In genomic region chr3:53243785-53244184, GRCh38 we compare ENCODE assay signal across 21 cellular contexts. TPM values are rescaled to one million over a fixed set of nuclear protein-coding genes. Genes with fewer than 3 reads are reported as not detected.
DNase-seq lines count a peak whose midpoint lies in the region; ATAC-seq and TF ChIP-seq lines count a peak whose summit lies in the region.
"Had no signal": no experiment of that assay in that cellular context is flagged by ENCODE, and none has a peak within 500 bp of the region (broad histone marks: within the 10 kb centered on the region; RNA-seq: fewer than 3 reads in every experiment).

No MANE protein-coding gene starts in this region.

- TF ChIP-seq POLR2A in IMR-90 (IDR thresholded peaks at IDR 0.05; ENCODE audit: low read depth, low read length), result no peak

- dilution Hi-C loops in IMR-90 (cut with HindIII; ENCODE audit: low sequenced_read_pairs, unreplicated experiment), result no loop called here

- no peak overlapping the region for H2BK15ac ChIP-seq in IMR-90 (ENCODE audit: low read depth, low read length)
- no peak overlapping the region for H2BK15ac ChIP-seq in neuronal stem cell (ENCODE audit: low read length)

- H3K4me1 ChIP-seq in IMR-90 (ENCODE audit: control insufficient read depth, insufficient read depth, low read length) (peaks cover 20% of the 10 kb centered on the region), neuronal stem cell (ENCODE audit: control insufficient read depth in 2 of 2, insufficient read depth in 1 of 2, low read depth in 1 of 2, low read length in 2 of 2) (peaks cover 15 to 17% of the 10 kb centered on the region in 2 donors)
- H3K4me1 ChIP-seq: BE2C, parathyroid adenoma had no signal

- H2BK12ac ChIP-seq in neuronal stem cell (ENCODE audit: low read length), result no peak overlapping the region

- in situ Hi-C loops in IMR-90 (cut with MboI; ENCODE audit: low sequenced_read_pairs), result no loop called here

- H3K27me3 Mint-ChIP-seq in CD14-positive monocyte (ENCODE audit: low read depth in 3 of 3), result no peaks in the 10 kb centered on the region
- no peaks in the 10 kb centered on the region for H3K27me3 Mint-ChIP-seq in chondrocyte (ENCODE audit: low read depth)
- H3K27me3 Mint-ChIP-seq: activated CD4-positive, alpha-beta T cell treated with anti-CD3 and anti-CD28 coated beads, Interleukin-2, amount 10 ng/mL, durations not matched to agents 24 days and 14 days; activated naive CD4-positive, alpha-beta T cell treated with anti-CD3 and anti-CD28 coated beads, Interleukin-2, amount 10 ng/mL, durations not matched to agents 7 days and 5 days had no signal

- no peak overlapping the region for H3K4ac ChIP-seq in IMR-90 (ENCODE audit: low read depth, low read length)
- no peak overlapping the region for H3K4ac ChIP-seq in neuronal stem cell (ENCODE audit: low read length)

- H3K27me3 ChIP-seq in IMR-90 (ENCODE audit: control insufficient read depth, insufficient read depth, low read length), result no peaks in the 10 kb centered on the region
- no peaks in the 10 kb centered on the region for H3K27me3 ChIP-seq in neuronal stem cell (ENCODE audit: control insufficient read depth in 3 of 3, insufficient read depth in 3 of 3, low read depth in 1 of 3, low read length in 3 of 3)
- H3K27me3 ChIP-seq: BE2C, hepatocyte had no signal

- H3K27ac ChIP-seq in IMR-90 (ENCODE audit: insufficient read depth, low read length) (no peak overlapping the region; the same call in 1 of the 2 replicates), neuronal stem cell (replicated peaks; ENCODE audit: low read length) (peak overlapping the region; percentile 15)
- H3K27ac ChIP-seq: parathyroid adenoma had no signal

- no peak for TF ChIP-seq CTCF in CD14-positive monocyte (IDR thresholded peaks at IDR 0.05)
- no peak for TF ChIP-seq CTCF in IMR-90 (conservative IDR thresholded peaks at IDR 0.05; ENCODE audit: low read depth, low read length)
- TF ChIP-seq CTCF in chondrocyte (IDR thresholded peaks at IDR 0.05), result no peak
- TF ChIP-seq CTCF in GM10266 (IDR thresholded peaks at IDR 0.05; ENCODE audit: control insufficient read depth, insufficient read depth, low read depth, missing control alignments), result no peak

- H2BK120ac ChIP-seq in IMR-90 (ENCODE audit: low read depth, low read length) (no peak overlapping the region), neuronal stem cell (ENCODE audit: low read depth, low read length) (no peak overlapping the region)

- TF ChIP-seq RAD21 in IMR-90 (IDR thresholded peaks at IDR 0.05; ENCODE audit: low read length), result no peak

- H3K23ac ChIP-seq in IMR-90 (ENCODE audit: low read depth, low read length), result no peak overlapping the region
- H3K23ac ChIP-seq in neuronal stem cell (ENCODE audit: low read depth, low read length, poor library complexity), result no peak overlapping the region

- H3K56ac ChIP-seq in IMR-90 (ENCODE audit: extremely low read depth, insufficient read depth, low read length), result no peak overlapping the region

- DNase-seq in CD14-positive monocyte (ENCODE audit: low spot score), result no peak
- DNase-seq in IMR-90, result no peak
- no peak for DNase-seq in chondrocyte (ENCODE audit: low spot score)
- no peak for DNase-seq in neuronal stem cell (ENCODE audit: low spot score)
- DNase-seq in NCI-H2227 (lab: John Stamatoyannopoulos, UW; ENCODE audit: unreplicated experiment), result no peak
- DNase-seq in left colon, result no peak
- DNase-seq in A172 (ENCODE audit: low spot score), result no peak
- DNase-seq in GM10266 (ENCODE audit: extremely low spot score), result no peak
- DNase-seq: activated CD4-positive, alpha-beta T cell treated with anti-CD3 and anti-CD28 coated beads, Interleukin-2, amount 10 ng/mL, durations not matched to agents 24 days and 14 days; activated naive CD4-positive, alpha-beta T cell treated with anti-CD3 and anti-CD28 coated beads, Interleukin-2, amount 10 ng/mL, durations not matched to agents 7 days and 5 days; DMS 273 treated with DMSO at 0.1 percent for 48 hours; effector memory CD4-positive, alpha-beta T cell; Kasumi-1; NCI-H748 treated with DMSO at 0.1 percent for 48 hours; PC-3; stimulated activated CD4-positive, alpha-beta T cell treated with anti-CD3 and anti-CD28 coated beads, Interleukin-4, amount 100 ng/mL, for 24 hours had no signal

- H3K36me3 ChIP-seq in IMR-90 (ENCODE audit: control insufficient read depth, insufficient read depth, low read length) (peaks cover 48% of the 10 kb centered on the region), neuronal stem cell (replicated peaks in 1 of 2; ENCODE audit: control insufficient read depth in 2 of 2, insufficient read depth in 2 of 2, low read length in 2 of 2) (peaks cover 35 to 70% of the 10 kb centered on the region in 2 donors)

- CTCF ChIA-PET in IMR-90 (lab: Yijun Ruan, JAX), result no interaction called here

- peak overlapping the region; percentile 48 for H2AK9ac ChIP-seq in IMR-90 (replicated peaks; ENCODE audit: low read depth, low read length, poor library complexity)

- H3K4me2 ChIP-seq in IMR-90 (ENCODE audit: low read depth, low read length), result no peak overlapping the region
- H3K4me2 ChIP-seq in neuronal stem cell (ENCODE audit: insufficient read depth, low read length, poor library complexity, severe bottlenecking), result no peak overlapping the region
- H3K4me2 ChIP-seq: hepatocyte had no signal

- peaks cover 55 to 74% of the 10 kb centered on the region in 2 donors for H3K36me3 Mint-ChIP-seq in CD14-positive monocyte
- peaks cover 7% of the 10 kb centered on the region for H3K36me3 Mint-ChIP-seq in chondrocyte (ENCODE audit: low read depth)

- H4K20me1 ChIP-seq in IMR-90 (ENCODE audit: insufficient read depth, low read length), result peaks cover 89% of the 10 kb centered on the region

- H3K14ac ChIP-seq in IMR-90 (replicated peaks; ENCODE audit: low read depth, low read length), result no peak overlapping the region
- H3K14ac ChIP-seq in neuronal stem cell (ENCODE audit: low read length), result peak overlapping the region; percentile 2

- H3K4me3 ChIP-seq in IMR-90 (ENCODE audit: insufficient read depth, low read depth, low read length) (no peak overlapping the region), neuronal stem cell (ENCODE audit: low read length in 2 of 2) (no peak overlapping the region)
- H3K4me3 ChIP-seq: hepatocyte, skin epidermis had no signal

- no TSS peak for BruUV-seq in IMR-90 (replicated peaks; lab: Mats Ljungman, UMichigan)

- H4K91ac ChIP-seq in IMR-90 (ENCODE audit: insufficient read depth, low read depth, low read length) (no peak overlapping the region), neuronal stem cell (ENCODE audit: low read depth, low read length, poor library complexity) (no peak overlapping the region)

- peaks cover 84% of the 10 kb centered on the region for H3K4me1 Mint-ChIP-seq in CD14-positive monocyte
- peaks cover 54% of the 10 kb centered on the region for H3K4me1 Mint-ChIP-seq in chondrocyte (ENCODE audit: low read depth)

- H4K8ac ChIP-seq in IMR-90 (ENCODE audit: low read depth in 2 of 2, low read length in 2 of 2), result no peak overlapping the region
- H4K8ac ChIP-seq in neuronal stem cell (ENCODE audit: low read depth, low read length), result no peak overlapping the region

- H3K9me3 Mint-ChIP-seq in CD14-positive monocyte (peaks cover 0 to 2% (median 0%) of the 10 kb centered on the region in 7 donors), chondrocyte (ENCODE audit: low read depth) (no peaks in the 10 kb centered on the region)
- H3K9me3 Mint-ChIP-seq: activated CD4-positive, alpha-beta T cell treated with anti-CD3 and anti-CD28 coated beads, Interleukin-2, amount 10 ng/mL, durations not matched to agents 24 days and 14 days; activated naive CD4-positive, alpha-beta T cell treated with anti-CD3 and anti-CD28 coated beads, Interleukin-2, amount 10 ng/mL, durations not matched to agents 7 days and 5 days had no signal

- H3K18ac ChIP-seq in IMR-90 (ENCODE audit: low read depth, low read length) (no peak overlapping the region), neuronal stem cell (ENCODE audit: low read length) (no peak overlapping the region)

- ATAC-seq in IMR-90 (ENCODE audit: low read depth) (no peak), left colon (no peak)
- ATAC-seq: PC-3, SK-N-SH treated with all-trans-retinoic acid at 6 μM for 48 hours had no signal

- H3K9ac ChIP-seq in IMR-90 (ENCODE audit: low read depth, low read length) (no peak overlapping the region), neuronal stem cell (ENCODE audit: low read depth, low read length, poor library complexity) (no peak overlapping the region)
- H3K9ac ChIP-seq: parathyroid adenoma had no signal

- WGBS in IMR-90 (ENCODE audit: extremely low coverage in 2 of 2, insufficient read length in 1 of 2), 2 experiments, result 80% methylated on average over 2 of the region's 8 CpGs; no CpG with 5 or more reads in 1 of the 2 experiments
- no CpG with 5 or more reads among the region's 8 CpGs for WGBS in neuronal stem cell (ENCODE audit: extremely low coverage in 2 of 2, insufficient read length in 2 of 2, insufficient replicate concordance in 1 of 2), 2 donors

- H3K27ac Mint-ChIP-seq in CD14-positive monocyte (peak overlapping the region; percentile 93 to 99 (median 96)), chondrocyte (ENCODE audit: unreplicated experiment) (peak overlapping the region; percentile 2)
- H3K27ac Mint-ChIP-seq: activated CD4-positive, alpha-beta T cell treated with anti-CD3 and anti-CD28 coated beads, Interleukin-2, amount 10 ng/mL, durations not matched to agents 24 days and 14 days; activated naive CD4-positive, alpha-beta T cell treated with anti-CD3 and anti-CD28 coated beads, Interleukin-2, amount 10 ng/mL, durations not matched to agents 7 days and 5 days had no signal

- H2AK5ac ChIP-seq in IMR-90 (ENCODE audit: low read depth, low read length) (no peak overlapping the region; the same call in 1 of the 2 replicates), neuronal stem cell (ENCODE audit: low read depth, low read length) (no peak overlapping the region)

- peaks cover 17% of the 10 kb centered on the region for H3K9me1 ChIP-seq in IMR-90 (ENCODE audit: insufficient read depth, low read length)

- H2BK20ac ChIP-seq in IMR-90 (ENCODE audit: low read depth, low read length), result no peak overlapping the region

- H3K79me1 ChIP-seq in IMR-90 (ENCODE audit: low read depth in 1 of 2, low read length in 2 of 2), result peaks cover 10 to 70% of the 10 kb centered on the region in 2 experiments; a peak in 3 of 4 replicates
- peaks cover 31% of the 10 kb centered on the region for H3K79me1 ChIP-seq in neuronal stem cell (ENCODE audit: low read depth, low read length)

- POLR2A ChIA-PET in IMR-90 (lab: Charles Lee; ENCODE audit: unreplicated experiment), result no interaction called here

- no peak overlapping the region for H3K4me3 Mint-ChIP-seq in CD14-positive monocyte
- H3K4me3 Mint-ChIP-seq in chondrocyte (ENCODE audit: unreplicated experiment), result no peak overlapping the region
- H3K4me3 Mint-ChIP-seq: activated CD4-positive, alpha-beta T cell treated with anti-CD3 and anti-CD28 coated beads, Interleukin-2, amount 10 ng/mL, durations not matched to agents 24 days and 14 days; activated naive CD4-positive, alpha-beta T cell treated with anti-CD3 and anti-CD28 coated beads, Interleukin-2, amount 10 ng/mL, durations not matched to agents 7 days and 5 days had no signal

- no peaks in the 10 kb centered on the region for H3K9me3 ChIP-seq in IMR-90 (ENCODE audit: control insufficient read depth, insufficient read depth, low read length)
- peaks cover 0 to 5% of the 10 kb centered on the region in 2 donors for H3K9me3 ChIP-seq in neuronal stem cell (replicated peaks in 1 of 2; ENCODE audit: control insufficient read depth in 2 of 2, insufficient read depth in 1 of 2, low read depth in 1 of 2, low read length in 2 of 2)
- H3K9me3 ChIP-seq: BE2C had no signal

- H2AFZ ChIP-seq in IMR-90 (replicated peaks; ENCODE audit: low read length, poor library complexity), result no peak overlapping the region
- H2AFZ ChIP-seq in neuronal stem cell (ENCODE audit: low read length), result no peak overlapping the region
- H2AFZ ChIP-seq: hepatocyte, parathyroid adenoma had no signal

- intact Hi-C loops in CD14-positive monocyte (cut with micrococcal nuclease), result no loop called here
- intact Hi-C loops in IMR-90 (cut with micrococcal nuclease), result no loop called here
- intact Hi-C loops in left colon (cut with DNase I, micrococcal nuclease), result no loop called here

- no peak overlapping the region for H4K5ac ChIP-seq in IMR-90 (ENCODE audit: low read depth, low read length)

- H2BK5ac ChIP-seq in IMR-90 (ENCODE audit: low read depth, low read length, poor library complexity, severe bottlenecking) (no peak overlapping the region), neuronal stem cell (ENCODE audit: low read length) (no peak overlapping the region)

RNA-seq across cellular contexts. Expression of gene TKT, which starts 12.0 kb away (rescaled TPM):
- polyA plus RNA-seq in CD14-positive monocyte (100 to 1,000 TPM; 562 to 582 TPM), IMR-90 (2012; rRNA removed) (280 and 325 TPM in 2 replicates)
- total RNA-seq in IMR-90 (2012; rRNA removed) (301 and 349 TPM in 2 replicates), chondrocyte (165 to 299 TPM (median 169 TPM) in 3 replicates), left colon (100 to 1,000 TPM; 170 to 242 TPM)
- 199 and 222 TPM in 2 replicates for polyA plus RNA-seq in IMR-90 (2012; cell fraction: cytosol; rRNA removed)
- 167 and 314 TPM in 2 replicates for polyA plus RNA-seq in IMR-90 (2012; cell fraction: nucleus; rRNA removed; ENCODE audit: low replicate concordance)
- 423 TPM for polyA plus RNA-seq in neuronal stem cell (2013, experiment 1 of 2)
- 428 TPM for polyA plus RNA-seq in neuronal stem cell (2013, experiment 2 of 2)
- 406 and 438 TPM in 2 replicates for total RNA-seq in A172 (2014; rRNA removed; shearing (Covaris generic))
